ENCODE assay signal across 25 cellular contexts in the genomic region with DNA sequence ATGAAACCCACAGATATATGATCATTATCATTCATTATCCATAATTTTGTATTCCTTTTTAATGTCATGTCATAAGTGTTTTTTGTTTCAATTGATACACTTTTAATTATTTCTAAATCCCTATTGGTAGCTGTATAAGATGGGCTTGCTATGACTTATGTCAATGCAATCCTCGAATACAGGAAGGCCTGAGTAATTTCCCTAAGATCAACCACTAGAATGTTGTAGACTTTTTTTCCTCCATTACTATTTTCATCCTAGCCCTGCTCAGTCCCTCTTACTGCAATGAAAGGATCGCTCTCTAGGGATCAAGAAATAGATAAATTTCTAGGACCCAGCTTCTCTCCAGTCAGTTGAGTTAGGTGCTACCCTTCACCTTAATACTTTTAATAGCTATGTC.
DNase-seq lines count a peak whose midpoint lies in the region; ATAC-seq and TF ChIP-seq lines count a peak whose summit lies in the region.
"Had no signal": no experiment of that assay in that cellular context is flagged by ENCODE, and none has a peak within 500 bp of the region (broad histone marks: within the 10 kb centered on the region; RNA-seq: fewer than 3 reads in every experiment).

No MANE protein-coding gene starts in this region.

- H3K4me3 Mint-ChIP-seq in MCF 10A (ENCODE audit: unreplicated experiment), result no peak overlapping the region
- H3K4me3 Mint-ChIP-seq in stimulated activated memory B cell treated with anti-CD40 and anti-IgM and Interleukin-4, amounts not matched to agents 10 μg/mL and 1 μg/mL and 100 μg/mL, for 72 hours, result no peak overlapping the region
- H3K4me3 Mint-ChIP-seq: H9 had no signal

- TF ChIP-seq CTCF in MCF 10A (IDR thresholded peaks at IDR 0.05; ENCODE audit: unreplicated experiment), result no peak
- TF ChIP-seq CTCF in breast epithelium (IDR thresholded peaks at IDR 0.05), result no peak

- no peaks in the 10 kb centered on the region for H3K36me3 Mint-ChIP-seq in MCF 10A (ENCODE audit: insufficient read depth, unreplicated experiment)
- H3K36me3 Mint-ChIP-seq in stimulated activated memory B cell treated with anti-CD40 and anti-IgM and Interleukin-4, amounts not matched to agents 10 μg/mL and 1 μg/mL and 100 μg/mL, for 72 hours, result no peaks in the 10 kb centered on the region

- no peaks in the 10 kb centered on the region for H3K27me3 ChIP-seq in breast epithelium
- H3K27me3 ChIP-seq: SJSA1 had no signal

- H3K27ac Mint-ChIP-seq in MCF 10A (ENCODE audit: low read depth, unreplicated experiment), result peak overlapping the region; percentile 33
- H3K27ac Mint-ChIP-seq in stimulated activated memory B cell treated with anti-CD40 and anti-IgM and Interleukin-4, amounts not matched to agents 10 μg/mL and 1 μg/mL and 100 μg/mL, for 72 hours, result no peak overlapping the region
- H3K27ac Mint-ChIP-seq: H9 had no signal

- H3K27ac ChIP-seq in breast epithelium, result no peak overlapping the region
- H3K27ac ChIP-seq: 22Rv1, C4-2B, HL-60, SJSA1 had no signal

- no peak for ATAC-seq in GM19467 (IDR thresholded peaks at IDR 0.05; ENCODE audit: unreplicated experiment)
- ATAC-seq in stimulated activated memory B cell treated with anti-CD40 and anti-IgM and Interleukin-4, amounts not matched to agents 10 μg/mL and 1 μg/mL and 100 μg/mL, for 72 hours, result no peak
- ATAC-seq: Right ventricle myocardium inferior had no signal

- no TSS peak for BruUV-seq in MCF 10A (replicated peaks; lab: Mats Ljungman, UMichigan)

- H3K9me3 Mint-ChIP-seq in MCF 10A (ENCODE audit: unreplicated experiment), result no peaks in the 10 kb centered on the region
- H3K9me3 Mint-ChIP-seq in stimulated activated memory B cell treated with anti-CD40 and anti-IgM and Interleukin-4, amounts not matched to agents 10 μg/mL and 1 μg/mL and 100 μg/mL, for 72 hours, result peaks cover 6% of the 10 kb centered on the region

- no peaks in the 10 kb centered on the region for H3K9me3 ChIP-seq in breast epithelium
- H3K9me3 ChIP-seq: SJSA1 had no signal

- H3K4me1 Mint-ChIP-seq in MCF 10A (ENCODE audit: insufficient read depth, unreplicated experiment), result peaks cover 28% of the 10 kb centered on the region
- no peaks in the 10 kb centered on the region for H3K4me1 Mint-ChIP-seq in stimulated activated memory B cell treated with anti-CD40 and anti-IgM and Interleukin-4, amounts not matched to agents 10 μg/mL and 1 μg/mL and 100 μg/mL, for 72 hours
- H3K4me1 Mint-ChIP-seq: H9 had no signal

- POLR2A ChIA-PET in MCF 10A (lab: Yijun Ruan, JAX), result interaction anchor here (0.6 kb wide), 2 partner anchors 702 to 914 kb away, joined by 3 to 4 read pairs; no protein-coding TSS in a partner anchor

- H3K36me3 ChIP-seq in breast epithelium, result no peaks in the 10 kb centered on the region
- H3K36me3 ChIP-seq: SJSA1 had no signal

- H3K4me1 ChIP-seq in breast epithelium, result no peaks in the 10 kb centered on the region
- H3K4me1 ChIP-seq: SJSA1 had no signal

- DNase-seq in MCF 10A (ENCODE audit: unreplicated experiment) (no peak), breast epithelium (ENCODE audit: low spot score in 2 of 2) (no peak), astrocyte of the hippocampus (ENCODE audit: low read depth, low spot score) (peak; percentile 22), kidney tubule cell (ENCODE audit: low spot score) (peak; percentile 30), NCI-H2029 treated with DMSO at 0.1 percent for 48 hours (lab: John Stamatoyannopoulos, UW) (no peak), DMS53 treated with DMSO at 0.1 percent for 48 hours (lab: John Stamatoyannopoulos, UW; ENCODE audit: unreplicated experiment) (no peak)
- DNase-seq: ACHN, DMS79, H9, KG1, MV-4-11, NCI-H1105 treated with DMSO at 0.1 percent for 48 hours, NCI-H1694, NCI-H2081 treated with DMSO at 0.1 percent for 48 hours, NCI-H2171 treated with DMSO at 0.1 percent for 48 hours, NCI-H446, NCI-H526 treated with DMSO at 0.1 percent for 48 hours, OCI-M1 had no signal

- no peak for TF ChIP-seq POLR2A in breast epithelium (IDR thresholded peaks at IDR 0.05)

- CTCF ChIA-PET in MCF 10A (lab: Yijun Ruan, JAX), result interaction anchor here (0.7 to 1.5 kb wide), 2 partner anchors 9 to 147 kb away, joined by 3 to 8 read pairs; no protein-coding TSS in a partner anchor

- intact Hi-C loops in MCF 10A (cut with micrococcal nuclease) (loop anchor here (10.0 kb wide), 1 partner anchor 254 kb away; no protein-coding TSS in a partner anchor), breast epithelium (cut with DNase I; ENCODE audit: low total_unique reads) (no loop called here)

- no peak overlapping the region for H3K4me3 ChIP-seq in breast epithelium
- H3K4me3 ChIP-seq: SJSA1 had no signal

- no peaks in the 10 kb centered on the region for H3K27me3 Mint-ChIP-seq in MCF 10A (ENCODE audit: insufficient read depth, unreplicated experiment)
- no peaks in the 10 kb centered on the region for H3K27me3 Mint-ChIP-seq in stimulated activated memory B cell treated with anti-CD40 and anti-IgM and Interleukin-4, amounts not matched to agents 10 μg/mL and 1 μg/mL and 100 μg/mL, for 72 hours

Comparison
In these comparisons a context has a peak if more than half of its experiments do, and no peak if none do; other contexts are left out.
1. DNase-seq: peak in astrocyte of the hippocampus (single experiment) and kidney tubule cell (single experiment); none in MCF 10A (single experiment), breast epithelium (0 of 2), NCI-H2029 treated with DMSO at 0.1 percent for 48 hours (single experiment) and DMS53 treated with DMSO at 0.1 percent for 48 hours (single experiment).